8 cellular contexts compared by ENCODE assay signal in the genomic region with DNA sequence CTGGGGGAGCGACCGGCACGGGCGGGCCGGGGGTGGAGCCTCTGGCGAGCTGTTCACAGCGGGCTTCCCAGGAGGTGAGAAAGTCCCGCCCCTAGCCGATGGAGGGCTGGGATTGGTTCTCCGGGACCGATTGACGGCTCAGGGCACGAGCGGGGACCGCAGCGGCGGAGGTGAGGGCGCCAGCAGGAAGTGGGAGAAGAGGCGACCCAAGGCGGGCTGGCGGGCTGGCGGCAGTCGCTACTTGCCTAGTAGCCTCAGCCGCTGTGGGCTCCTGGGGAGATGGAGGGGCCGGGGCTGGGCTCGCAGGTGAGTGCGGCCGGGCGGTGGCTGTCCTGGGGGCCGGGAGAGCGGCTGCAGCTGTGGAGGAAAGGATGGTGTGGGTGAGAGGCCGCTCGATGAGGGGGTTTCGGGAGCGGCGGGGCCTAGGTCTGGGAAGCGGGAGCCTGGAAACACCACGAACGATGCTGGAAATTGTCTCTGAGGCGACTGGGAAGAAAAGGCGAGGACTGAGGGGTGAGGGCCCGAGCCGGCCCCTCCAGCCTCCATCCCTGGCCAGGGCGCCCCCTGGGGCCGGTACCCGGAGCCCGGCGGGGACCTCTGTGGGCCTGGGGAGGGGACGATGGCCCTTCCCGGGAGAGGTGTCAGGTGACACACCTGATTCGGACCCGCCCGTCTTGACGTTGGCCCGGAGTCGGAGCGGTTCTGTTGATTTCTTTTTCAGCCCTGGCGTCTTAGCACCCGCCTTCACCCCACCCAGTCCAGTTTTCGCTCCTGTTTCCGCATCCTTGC. TPM values are rescaled to one million over a fixed set of nuclear protein-coding genes. Genes with fewer than 3 reads are reported as not detected.
DNase-seq lines count a peak whose midpoint lies in the region; ATAC-seq and TF ChIP-seq lines count a peak whose summit lies in the region.

A gene with protein sequence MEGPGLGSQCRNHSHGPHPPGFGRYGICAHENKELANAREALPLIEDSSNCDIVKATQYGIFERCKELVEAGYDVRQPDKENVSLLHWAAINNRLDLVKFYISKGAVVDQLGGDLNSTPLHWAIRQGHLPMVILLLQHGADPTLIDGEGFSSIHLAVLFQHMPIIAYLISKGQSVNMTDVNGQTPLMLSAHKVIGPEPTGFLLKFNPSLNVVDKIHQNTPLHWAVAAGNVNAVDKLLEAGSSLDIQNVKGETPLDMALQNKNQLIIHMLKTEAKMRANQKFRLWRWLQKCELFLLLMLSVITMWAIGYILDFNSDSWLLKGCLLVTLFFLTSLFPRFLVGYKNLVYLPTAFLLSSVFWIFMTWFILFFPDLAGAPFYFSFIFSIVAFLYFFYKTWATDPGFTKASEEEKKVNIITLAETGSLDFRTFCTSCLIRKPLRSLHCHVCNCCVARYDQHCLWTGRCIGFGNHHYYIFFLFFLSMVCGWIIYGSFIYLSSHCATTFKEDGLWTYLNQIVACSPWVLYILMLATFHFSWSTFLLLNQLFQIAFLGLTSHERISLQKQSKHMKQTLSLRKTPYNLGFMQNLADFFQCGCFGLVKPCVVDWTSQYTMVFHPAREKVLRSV (plus strand): TSS at position 198 of the 789 bp plus-strand sequence. CDS start 82 bp downstream, at position 280.

- ATAC-seq in GM18499 (IDR thresholded peaks at IDR 0.05; ENCODE audit: insufficient read depth, unreplicated experiment) (peak; percentile 95), HG02938 (IDR thresholded peaks at IDR 0.05; ENCODE audit: unreplicated experiment) (peak; percentile 97)

- H3K9me3 ChIP-seq in right atrium auricular region (no peaks in the 10 kb centered on the region), uterus (no peaks in the 10 kb centered on the region)

- intact Hi-C loops in T-helper 1 cell treated with Interleukin-12 subunit alpha and Interleukin-12 subunit beta and Interleukin-4 antibody, amounts not matched to agents 30 ng/mL and 1 ng/mL, for 36 hours (cut with micrococcal nuclease) = loop anchor here (1.0 to 5.0 kb wide), 11 partner anchors 16 to 1910 kb away; a partner anchor contains a TSS
- intact Hi-C loops in uterus (cut with DNase I; ENCODE audit: low total_unique reads) = no loop called here

- DNase-seq in NCI-H1694 (lab: John Stamatoyannopoulos, UW) (peak; percentile 79), amniotic stem cell (lab: John Stamatoyannopoulos, UW) (peak; percentile 72), right atrium auricular region (ENCODE audit: low spot score) (peak; percentile 91), pulmonary artery endothelial cell (ENCODE audit: low read depth, low spot score) (peak; percentile 63), uterus (peak; percentile 90 to 93)

- TF ChIP-seq POLR2A in uterus (IDR thresholded peaks at IDR 0.05) = peak; percentile 45 to 52

- H3K4me3 ChIP-seq in right atrium auricular region (peak within 1 kb of the TSS; percentile 76 to 97), uterus (peak within 1 kb of the TSS; percentile 65 to 98)

- H3K27me3 ChIP-seq in right atrium auricular region (no peaks in the 10 kb centered on the region), uterus (no peaks in the 10 kb centered on the region)

- H3K36me3 ChIP-seq in right atrium auricular region (no peaks in the 10 kb centered on the region), uterus (no peaks in the 10 kb centered on the region)

- H3K27ac ChIP-seq in right atrium auricular region (peak within 1 kb of the TSS; percentile 56 to 77), uterus (peak within 1 kb of the TSS; percentile 55 to 59)

- peak in 1 of 2 donors; percentile 58 for TF ChIP-seq CTCF in right atrium auricular region (IDR thresholded peaks at IDR 0.05)
- TF ChIP-seq CTCF in uterus (IDR thresholded peaks at IDR 0.05) = peak in 1 of 4 experiments; percentile 26

- H3K4me1 ChIP-seq in right atrium auricular region (peaks cover 0 to 27% of the 10 kb centered on the region in 2 donors), uterus (no peaks in the 10 kb centered on the region)

RNA-seq across cellular contexts. Expression of the gene that starts here (rescaled TPM):
- 23.6 and 27.4 TPM in 2 replicates for total RNA-seq in T-helper 1 cell treated with Interleukin-12 subunit alpha and Interleukin-12 subunit beta and Interleukin-4 antibody, amounts not matched to agents 30 ng/mL and 1 ng/mL, for 36 hours
- total RNA-seq in right atrium auricular region = 10 to 100 TPM; 12.7 to 16.0 TPM
- 67.7 and 107 TPM in 2 replicates for total RNA-seq in pulmonary artery endothelial cell
- total RNA-seq in uterus = 10 to 100 TPM in 3 of 4 donors, 1 to 10 TPM in 1; 7.4 to 31.5 (median 12.7) TPM

Comparison
In these comparisons a context has a peak if more than half of its experiments do, and no peak if none do; other contexts are left out.
1. Peak in every context shown above with its lines: DNase-seq, ATAC-seq, H3K4me3 ChIP-seq and H3K27ac ChIP-seq.